10 cellular contexts compared by ENCODE assay signal in the genomic region with DNA sequence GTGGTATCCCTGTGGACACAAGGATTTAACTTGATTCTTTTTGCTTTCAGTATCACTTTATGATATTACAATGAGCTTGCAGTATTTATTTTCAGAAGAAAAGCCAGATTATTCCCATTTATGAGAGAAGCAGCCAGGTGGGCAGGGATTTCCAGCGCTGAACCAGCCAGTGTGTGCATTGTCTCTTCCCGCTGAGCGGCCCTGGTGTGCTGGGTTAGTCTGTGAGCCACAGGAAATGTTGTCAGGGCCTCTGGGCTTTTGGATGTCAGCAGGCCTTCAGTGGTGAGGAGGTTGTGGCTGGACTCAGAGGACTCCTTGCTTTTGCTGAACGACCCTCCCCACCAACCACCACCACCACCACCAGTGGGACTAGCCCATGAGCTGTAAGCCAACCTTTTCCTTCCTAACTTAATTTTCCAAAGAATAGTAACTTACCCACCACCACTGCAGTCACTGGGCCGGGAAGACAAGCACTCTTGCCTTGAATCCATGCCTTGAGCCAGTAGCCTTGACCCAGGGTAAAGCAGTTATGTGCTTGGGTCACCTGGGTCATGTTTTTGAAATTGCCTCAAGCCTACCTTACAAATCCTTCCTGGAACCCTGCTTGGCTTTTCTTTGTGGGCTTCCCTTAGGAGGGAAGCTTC. TPM values are rescaled to one million over a fixed set of nuclear protein-coding genes. Genes with fewer than 3 reads are reported as not detected.
DNase-seq lines count a peak whose midpoint lies in the region; ATAC-seq and TF ChIP-seq lines count a peak whose summit lies in the region.
"Had no signal": no experiment of that assay in that cellular context is flagged by ENCODE, and none has a peak within 500 bp of the region (broad histone marks: within the 10 kb centered on the region; RNA-seq: fewer than 3 reads in every experiment).

No MANE protein-coding gene starts in this region.

- peaks cover 67% of the 10 kb centered on the region for H3K4me1 Mint-ChIP-seq in activated CD4-positive, alpha-beta T cell treated with anti-CD3 and anti-CD28 coated beads for 36 hours

- H3K36me3 ChIP-seq in esophagus squamous epithelium (no peaks in the 10 kb centered on the region), sigmoid colon (no peaks in the 10 kb centered on the region), BE2C (no peaks in the 10 kb centered on the region)

- H3K27me3 ChIP-seq in esophagus squamous epithelium (no peaks in the 10 kb centered on the region), sigmoid colon (no peaks in the 10 kb centered on the region), BE2C (no peaks in the 10 kb centered on the region)
- H3K27me3 ChIP-seq: foreskin keratinocyte had no signal

- H3K9me3 ChIP-seq in esophagus squamous epithelium = no peaks in the 10 kb centered on the region
- no peaks in the 10 kb centered on the region for H3K9me3 ChIP-seq in sigmoid colon
- H3K9me3 ChIP-seq in BE2C = no peaks in the 10 kb centered on the region

- no peak overlapping the region for H3K4me3 ChIP-seq in esophagus squamous epithelium
- no peak overlapping the region for H3K4me3 ChIP-seq in sigmoid colon
- no peak overlapping the region for H3K4me3 ChIP-seq in BE2C (ENCODE audit: low read depth, low read length)

- no peak overlapping the region for H3K27ac Mint-ChIP-seq in activated CD4-positive, alpha-beta T cell treated with anti-CD3 and anti-CD28 coated beads for 36 hours

- no peaks in the 10 kb centered on the region for H3K9me3 Mint-ChIP-seq in activated CD4-positive, alpha-beta T cell treated with anti-CD3 and anti-CD28 coated beads for 36 hours (ENCODE audit: low read depth)

- H3K27ac ChIP-seq in esophagus squamous epithelium (peak overlapping the region; percentile 11 to 78 (median 62)), sigmoid colon (peak overlapping the region; percentile 57 to 93 (median 84))
- H3K27ac ChIP-seq: foreskin keratinocyte had no signal

- TF ChIP-seq POLR2A in esophagus squamous epithelium (IDR thresholded peaks at IDR 0.05) (no peak), sigmoid colon (IDR thresholded peaks at IDR 0.05) (no peak)

- no peak overlapping the region for H3K4me3 Mint-ChIP-seq in activated CD4-positive, alpha-beta T cell treated with anti-CD3 and anti-CD28 coated beads for 36 hours

- ATAC-seq in GM19463 (IDR thresholded peaks at IDR 0.05; ENCODE audit: unreplicated experiment) (peak; percentile 18), GM21367 (IDR thresholded peaks at IDR 0.05; ENCODE audit: unreplicated experiment) (no peak)
- no peak for ATAC-seq in activated CD4-positive, alpha-beta T cell treated with anti-CD3 and anti-CD28 coated beads for 36 hours
- ATAC-seq: foreskin keratinocyte had no signal

- no peak for TF ChIP-seq EP300 in sigmoid colon (IDR thresholded peaks at IDR 0.05)

- DNase-seq in NCI-H69 (lab: John Stamatoyannopoulos, UW) (peak; percentile 67), esophagus squamous epithelium (lab: John Stamatoyannopoulos, UW) (no peak), sigmoid colon (peak; percentile 65), DMS153 treated with DMSO at 0.1 percent for 48 hours (lab: John Stamatoyannopoulos, UW; ENCODE audit: unreplicated experiment) (no peak), BE2C (no peak)
- no peak for DNase-seq in activated CD4-positive, alpha-beta T cell treated with anti-CD3 and anti-CD28 coated beads for 36 hours
- DNase-seq: foreskin keratinocyte, NCI-H1105 had no signal

- H3K27me3 Mint-ChIP-seq in activated CD4-positive, alpha-beta T cell treated with anti-CD3 and anti-CD28 coated beads for 36 hours = no peaks in the 10 kb centered on the region

- peaks cover 3% of the 10 kb centered on the region for H3K36me3 Mint-ChIP-seq in activated CD4-positive, alpha-beta T cell treated with anti-CD3 and anti-CD28 coated beads for 36 hours (ENCODE audit: low read depth)

- POLR2A ChIA-PET in activated CD4-positive, alpha-beta T cell treated with anti-CD3 and anti-CD28 coated beads for 36 hours (lab: Charles Lee) = interaction anchor here (0.6 kb wide), 1 partner anchor 11 kb away, joined by 4 read pairs; no protein-coding TSS in a partner anchor

- H3K4me1 ChIP-seq in esophagus squamous epithelium = peaks cover 25 to 88% (median 56%) of the 10 kb centered on the region in 3 donors
- H3K4me1 ChIP-seq in sigmoid colon = peaks cover 0 to 90% (median 84%) of the 10 kb centered on the region in 4 donors
- no peaks in the 10 kb centered on the region for H3K4me1 ChIP-seq in BE2C

- TF ChIP-seq CTCF in esophagus squamous epithelium (IDR thresholded peaks at IDR 0.05) (no peak), sigmoid colon (IDR thresholded peaks at IDR 0.05) (no peak), BE2C (IDR thresholded peaks at IDR 0.05; ENCODE audit: low read depth, low read length) (no peak)

- 32% methylated on average over 4 to 5 of the region's 5 CpGs for WGBS in esophagus squamous epithelium, 2 donors
- 54 to 60% methylated on average over 5 of the region's 5 CpGs for WGBS in sigmoid colon, 2 donors

- CTCF ChIA-PET in activated CD4-positive, alpha-beta T cell treated with anti-CD3 and anti-CD28 coated beads for 36 hours (lab: Charles Lee) = interaction anchor here (0.6 to 1.4 kb wide), 4 partner anchors 9 to 134 kb away, joined by 3 to 4 read pairs (median 4); no protein-coding TSS in a partner anchor

- intact Hi-C loops in esophagus squamous epithelium (cut with DNase I) (no loop called here), sigmoid colon (cut with DNase I) (no loop called here)
- intact Hi-C loops in activated CD4-positive, alpha-beta T cell treated with anti-CD3 and anti-CD28 coated beads for 36 hours (cut with DNase I, micrococcal nuclease) = no loop called here

RNA-seq across cellular contexts. Expression of gene FLNB, which starts 33.1 kb away (rescaled TPM):
- total RNA-seq in esophagus squamous epithelium (10 to 100 TPM; 65.4 to 77.0 (median 71.5) TPM), sigmoid colon (100 to 1,000 TPM in 1 of 4 donors, 10 to 100 TPM in 3; 51.7 to 121 (median 76.7) TPM)
- 100 to 1,000 TPM; 109 to 277 (median 121) TPM for polyA plus RNA-seq in sigmoid colon
- total RNA-seq in activated CD4-positive, alpha-beta T cell treated with anti-CD3 and anti-CD28 coated beads for 36 hours = 10 to 100 TPM; 25.4 to 29.1 TPM
- 20.1 TPM for polyA plus RNA-seq in BE2C (2012; ENCODE audit: insufficient read depth, insufficient read length, low read depth)

Comparison
In these comparisons a context has a peak if more than half of its experiments do, and no peak if none do; other contexts are left out.
1. DNase-seq: peak in NCI-H69 (single experiment) and sigmoid colon (single experiment); none in esophagus squamous epithelium (single experiment), DMS153 treated with DMSO at 0.1 percent for 48 hours (single experiment), activated CD4-positive, alpha-beta T cell treated with anti-CD3 and anti-CD28 coated beads for 36 hours (single experiment) and BE2C (single experiment).